In the genomic region with DNA sequence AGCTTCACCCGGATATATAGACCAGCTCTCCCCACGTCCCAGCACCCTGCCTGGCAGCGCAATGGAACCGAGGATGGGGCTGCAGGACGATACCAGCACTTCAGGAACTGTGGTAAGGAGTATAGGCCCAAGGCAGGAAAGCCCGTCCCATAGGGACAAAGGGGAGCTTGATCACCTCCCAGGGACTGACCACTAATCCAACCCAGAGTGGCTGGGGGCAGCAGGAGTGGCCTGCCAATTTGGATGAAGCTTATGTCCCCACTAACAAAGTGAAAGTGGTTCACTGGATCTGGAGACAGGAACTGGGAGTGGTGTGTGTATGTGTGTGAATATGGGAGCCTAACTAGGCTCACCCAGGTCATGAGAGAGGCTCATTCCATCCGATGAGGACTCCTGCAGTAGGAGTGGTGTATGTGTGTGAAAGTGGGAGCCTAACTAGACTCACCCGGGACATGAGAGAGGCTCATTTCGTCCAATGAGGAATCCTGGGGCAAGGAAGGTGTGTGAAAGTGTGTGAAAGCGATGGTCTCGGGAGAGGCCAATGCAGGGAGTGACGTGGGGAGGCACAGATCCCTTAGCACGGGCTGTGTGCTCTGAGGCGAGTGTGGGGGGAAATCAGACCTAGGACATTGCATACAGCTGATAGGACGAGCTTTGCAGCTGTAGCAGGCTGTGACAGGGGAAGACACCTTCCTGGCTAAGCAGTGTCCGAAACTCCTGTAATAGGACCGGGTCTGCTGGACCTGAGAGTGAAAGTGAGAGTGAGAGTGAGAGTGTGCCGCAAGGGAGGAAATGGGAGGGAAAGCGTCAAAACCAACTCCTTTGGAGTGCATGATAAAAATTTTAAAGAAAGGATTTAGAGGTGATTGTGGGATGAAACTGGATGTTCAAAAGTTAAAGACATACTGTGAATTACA, we compare ENCODE assay signal across 8 cellular contexts. TPM values are rescaled to one million over a fixed set of nuclear protein-coding genes. Genes with fewer than 3 reads are reported as not detected.
DNase-seq lines count a peak whose midpoint lies in the region; ATAC-seq and TF ChIP-seq lines count a peak whose summit lies in the region.

No MANE protein-coding gene starts in this region.

- peak; percentile 24 for TF ChIP-seq POLR2A in right lobe of liver (IDR thresholded peaks at IDR 0.05)

- peak; percentile 67 to 82 (median 76) for DNase-seq in NCI-H1417 (lab: John Stamatoyannopoulos, UW)
- no peak for DNase-seq in NCI-H1417 treated with DMSO at 0.1 percent for 48 hours (lab: John Stamatoyannopoulos, UW)
- peak; percentile 58 for DNase-seq in HK-2 (ENCODE audit: unreplicated experiment)
- DNase-seq in SK-N-DZ (ENCODE audit: low spot score), result peak; percentile 23
- DNase-seq in dermis microvascular lymphatic vessel endothelial cell (ENCODE audit: low read depth in 2 of 2), result peak; percentile 25 to 53
- DNase-seq in right lobe of liver, result peak in 1 of 3 donors; percentile 38
- DNase-seq in thoracic aorta (ENCODE audit: low spot score), result no peak

- WGBS in right lobe of liver (ENCODE audit: insufficient coverage, low coverage, low lambda C conversion rate, missing lambda C conversion rate), result 6% methylated on average over 14 of the region's 19 CpGs

- H3K4me3 ChIP-seq in right lobe of liver, result peak overlapping the region; percentile 60 to 69 (median 69)
- H3K4me3 ChIP-seq in thoracic aorta, result peak overlapping the region; percentile 88

- H3K27ac ChIP-seq in right lobe of liver (peak overlapping the region; percentile 99), thoracic aorta (peak overlapping the region; percentile 86 to 87)

- H3K9me3 ChIP-seq in right lobe of liver, result no peaks in the 10 kb centered on the region
- no peaks in the 10 kb centered on the region for H3K9me3 ChIP-seq in thoracic aorta

- ATAC-seq in GM21515 (IDR thresholded peaks at IDR 0.05; ENCODE audit: unreplicated experiment) (peak; percentile 91), right lobe of liver (peak; percentile 82 to 89 (median 84)), thoracic aorta (ENCODE audit: insufficient number of reproducible peaks, low FRiP score, low read depth) (peak; percentile 66)

- intact Hi-C loops in right lobe of liver (cut with DNase I), result no loop called here

- H3K27me3 ChIP-seq in right lobe of liver (no peaks in the 10 kb centered on the region), thoracic aorta (replicated peaks; ENCODE audit: insufficient read depth) (no peaks in the 10 kb centered on the region)

- no peak for TF ChIP-seq CTCF in right lobe of liver (IDR thresholded peaks at IDR 0.05)
- TF ChIP-seq CTCF in thoracic aorta (IDR thresholded peaks at IDR 0.05), result no peak

- no peaks in the 10 kb centered on the region for H3K36me3 ChIP-seq in right lobe of liver
- no peaks in the 10 kb centered on the region for H3K36me3 ChIP-seq in thoracic aorta

- H3K4me1 ChIP-seq in right lobe of liver (peaks cover 0 to 5% (median 0%) of the 10 kb centered on the region in 4 donors), thoracic aorta (ENCODE audit: control insufficient read depth in 1 of 2, low read depth in 2 of 2) (peaks cover 11 to 46% of the 10 kb centered on the region in 2 donors)

RNA-seq across cellular contexts. Expression of gene KLRK1, which starts 25.7 kb away (rescaled TPM):
- 0.24 and 0.27 TPM in 2 replicates for polyA plus RNA-seq in SK-N-DZ (2014; cell fraction: cytosol; rRNA removed)
- polyA plus RNA-seq in SK-N-DZ (2014; cell fraction: nucleus; rRNA removed), result 2.6 and 5.3 TPM in 2 replicates
- total RNA-seq in dermis microvascular lymphatic vessel endothelial cell, result not detected in 2 replicates
- 1 to 10 TPM in 3 of 6 experiments, under 1 TPM in 3; 0.24 to 1.5 (median 1.0) TPM for total RNA-seq in right lobe of liver
- 1 to 10 TPM; 1.2 to 4.5 TPM for total RNA-seq in thoracic aorta

RNA-seq across cellular contexts. Expression of gene KLRC4, which starts 45.4 kb away (rescaled TPM):
- not detected in 2 replicates for polyA plus RNA-seq in SK-N-DZ (2014; cell fraction: cytosol; rRNA removed)
- 1.1 TPM in 1 of 2 replicates, not detected in the other for polyA plus RNA-seq in SK-N-DZ (2014; cell fraction: nucleus; rRNA removed)
- total RNA-seq in dermis microvascular lymphatic vessel endothelial cell (not detected in 2 replicates), right lobe of liver (under 1 TPM in 1 of 6 experiments, not detected in 5; 0.39 TPM), thoracic aorta (1 to 10 TPM in 1 of 2 donors, under 1 TPM in 1; 0.54 to 4.2 TPM)

RNA-seq across cellular contexts. Expression of gene KLRC3, which starts 56.2 kb away (rescaled TPM):
- not detected in 2 replicates for polyA plus RNA-seq in SK-N-DZ (2014; cell fraction: cytosol; rRNA removed)
- polyA plus RNA-seq in SK-N-DZ (2014; cell fraction: nucleus; rRNA removed), result not detected in 2 replicates
- not detected in 2 replicates for total RNA-seq in dermis microvascular lymphatic vessel endothelial cell
- total RNA-seq in right lobe of liver, result not detected
- under 1 TPM in 1 of 2 donors, not detected in 1; 0.68 TPM for total RNA-seq in thoracic aorta

RNA-seq across cellular contexts. Expression of gene KLRD1, which starts 56.5 kb away (rescaled TPM):
- polyA plus RNA-seq in SK-N-DZ (2014; cell fraction: cytosol; rRNA removed), result 0.09 and 0.27 TPM in 2 replicates
- polyA plus RNA-seq in SK-N-DZ (2014; cell fraction: nucleus; rRNA removed), result not detected in 2 replicates
- total RNA-seq in dermis microvascular lymphatic vessel endothelial cell (under 0.01 and 0.13 TPM in 2 replicates), right lobe of liver (1 to 10 TPM in 3 of 6 experiments, under 1 TPM in 3; 0.68 to 2.3 (median 1.1) TPM), thoracic aorta (10 to 100 TPM in 1 of 2 donors, 1 to 10 TPM in 1; 1.9 to 13.0 TPM)

Comparison
In these comparisons a context has a peak if more than half of its experiments do, and no peak if none do; other contexts are left out.
1. DNase-seq: peak in NCI-H1417 (3 of 3), HK-2 (single experiment), SK-N-DZ (single experiment) and dermis microvascular lymphatic vessel endothelial cell (2 of 2); none in NCI-H1417 treated with DMSO at 0.1 percent for 48 hours (single experiment) and thoracic aorta (single experiment).
2. Peak in every context shown above with its lines, with median percentiles within 50 percentile points of each other: ATAC-seq.